In genomic region chr4:83118869-83119268, GRCh38 we compare ENCODE assay signal across 15 cellular contexts.
"Had no signal": no experiment of that assay in that cellular context is flagged by ENCODE, and none has a peak within 500 bp of the region (broad histone marks: within the 10 kb centered on the region; RNA-seq: fewer than 3 reads in every experiment).

No MANE protein-coding gene starts in this region.

- H3K4me3 ChIP-seq: gastroesophageal sphincter, ovary, stomach, thoracic aorta had no signal

- H3K27me3 Mint-ChIP-seq: activated B cell treated with CpG ODN at 0.5 μM for 24 hours, T-cell had no signal

- H3K4me3 Mint-ChIP-seq: activated B cell treated with CpG ODN at 0.5 μM for 24 hours; activated CD4-positive, alpha-beta T cell treated with anti-CD3 and anti-CD28 coated beads, Interleukin-2, amount 10 ng/mL, durations not matched to agents 7 days and 5 days; activated naive CD4-positive, alpha-beta T cell treated with anti-CD3 and anti-CD28 coated beads, Interleukin-2, amount 10 ng/mL, durations not matched to agents 7 days and 5 days; neural crest cell; T-cell had no signal

- H3K27ac Mint-ChIP-seq: activated B cell treated with CpG ODN at 0.5 μM for 24 hours; activated CD4-positive, alpha-beta T cell treated with anti-CD3 and anti-CD28 coated beads, Interleukin-2, amount 10 ng/mL, durations not matched to agents 7 days and 5 days; activated naive CD4-positive, alpha-beta T cell treated with anti-CD3 and anti-CD28 coated beads, Interleukin-2, amount 10 ng/mL, durations not matched to agents 7 days and 5 days; activated T-helper 2 cell treated with anti-CD3 and anti-CD28 coated beads, Interferon-gamma antibody, Interleukin-2, Interleukin-4, amounts not matched to agents 10 μg/mL and 5 μg/mL and 100 μg/mL, durations not matched to agents 14 hours and 24 hours and 36 hours had no signal

- H3K27me3 ChIP-seq: gastroesophageal sphincter, ovary, stomach had no signal

- H3K36me3 ChIP-seq: gastroesophageal sphincter, ovary, stomach, thoracic aorta had no signal

- H3K9me3 ChIP-seq: ovary, stomach, thoracic aorta had no signal

- H3K9me3 Mint-ChIP-seq: activated B cell treated with CpG ODN at 0.5 μM for 24 hours had no signal

- H3K4me1 ChIP-seq: gastroesophageal sphincter had no signal

- H3K27ac ChIP-seq: gastroesophageal sphincter, ovary, stomach, thoracic aorta had no signal

- ATAC-seq: esophagus mucosa, gastroesophageal sphincter, T-cell had no signal

- H3K36me3 Mint-ChIP-seq: T-cell had no signal

- DNase-seq: activated B cell treated with CpG ODN at 0.5 μM for 24 hours; activated CD4-positive, alpha-beta T cell treated with anti-CD3 and anti-CD28 coated beads, Interleukin-2, amount 10 ng/mL, durations not matched to agents 7 days and 5 days; activated naive CD4-positive, alpha-beta T cell treated with anti-CD3 and anti-CD28 coated beads, Interleukin-2, amount 10 ng/mL, durations not matched to agents 7 days and 5 days; anterior cingulate cortex; cerebellar nuclear complex; dermis blood vessel endothelial cell; ovary; stimulated activated CD4-positive, alpha-beta T cell treated with anti-CD3 and anti-CD28 coated beads, Interleukin-4, amount 100 ng/mL, for 4 hours; stomach; T-cell had no signal
